2 cellular contexts compared by ENCODE assay signal in genomic region chr19:17688853-17689595, GRCh38.
TF ChIP-seq lines count a peak whose summit lies in the region.

No MANE protein-coding gene starts in this region.

TF ChIP-seq in Ishikawa, 13 proteins besides CTCF, POLR2A, EP300 and RAD21:
- peak; percentile 32; the same call in 1 of the 2 replicates for TF ChIP-seq TEAD4 (IDR thresholded peaks at IDR 0.05)
- TF ChIP-seq CEBPB (IDR thresholded peaks at IDR 0.05) = peak; percentile 55; the same call in 1 of the 2 replicates
- no peak for TF ChIP-seq YY1 (IDR thresholded peaks at IDR 0.05; ENCODE audit: low read depth)
- no peak for TF ChIP-seq MAX (IDR thresholded peaks at IDR 0.05)
TF ChIP-seq in Ishikawa: peak in this region for 2.

TF ChIP-seq in H1, 55 proteins besides CTCF, POLR2A, EP300 and RAD21:
- TF ChIP-seq TEAD4 (IDR thresholded peaks at IDR 0.05; ENCODE audit: low read depth, low read length) (peak; percentile 56; the same call in 1 of the 2 replicates), RBBP5 (IDR thresholded peaks at IDR 0.05; ENCODE audit: borderline replicate concordance, low read depth, low read length) (no peak), JUND (IDR thresholded peaks at IDR 0.05; ENCODE audit: low read length) (0 out of 2 replicates have a peak, but pooled peaks have one; percentile 52), SP2 (IDR thresholded peaks at IDR 0.05; ENCODE audit: low read length) (no peak), CEBPB (IDR thresholded peaks at IDR 0.05; ENCODE audit: low read depth, low read length) (peak; percentile 89), GABPA (IDR thresholded peaks at IDR 0.05; ENCODE audit: borderline replicate concordance, insufficient read depth, low read length) (no peak), ATF3 (IDR thresholded peaks at IDR 0.05; ENCODE audit: insufficient read depth, low read depth, low read length) (0 out of 2 replicates have a peak, but pooled peaks have one; percentile 48), SAP30 (IDR thresholded peaks at IDR 0.05; ENCODE audit: insufficient read depth, insufficient replicate concordance, low read length) (peak; percentile 22), BCL11A (IDR thresholded peaks at IDR 0.05; ENCODE audit: low read depth in 2 of 2, low read length in 2 of 2) (no peak), KDM1A (IDR thresholded peaks at IDR 0.05; ENCODE audit: borderline replicate concordance, low read length) (no peak; the same call in 1 of the 2 replicates)
